In genomic region chr2:200585730-200586643, GRCh38 we compare ENCODE assay signal across 1 cellular context.
TF ChIP-seq lines count a peak whose summit lies in the region.

AOX1 (plus strand) TSS chr2:200586014; CDS start chr2:200586109, 95 bp downstream.

TF ChIP-seq in HepG2, 621 proteins besides CTCF, POLR2A, EP300 and RAD21 (continued from another document and continues in another):
- TF ChIP-seq, protein P1, sequence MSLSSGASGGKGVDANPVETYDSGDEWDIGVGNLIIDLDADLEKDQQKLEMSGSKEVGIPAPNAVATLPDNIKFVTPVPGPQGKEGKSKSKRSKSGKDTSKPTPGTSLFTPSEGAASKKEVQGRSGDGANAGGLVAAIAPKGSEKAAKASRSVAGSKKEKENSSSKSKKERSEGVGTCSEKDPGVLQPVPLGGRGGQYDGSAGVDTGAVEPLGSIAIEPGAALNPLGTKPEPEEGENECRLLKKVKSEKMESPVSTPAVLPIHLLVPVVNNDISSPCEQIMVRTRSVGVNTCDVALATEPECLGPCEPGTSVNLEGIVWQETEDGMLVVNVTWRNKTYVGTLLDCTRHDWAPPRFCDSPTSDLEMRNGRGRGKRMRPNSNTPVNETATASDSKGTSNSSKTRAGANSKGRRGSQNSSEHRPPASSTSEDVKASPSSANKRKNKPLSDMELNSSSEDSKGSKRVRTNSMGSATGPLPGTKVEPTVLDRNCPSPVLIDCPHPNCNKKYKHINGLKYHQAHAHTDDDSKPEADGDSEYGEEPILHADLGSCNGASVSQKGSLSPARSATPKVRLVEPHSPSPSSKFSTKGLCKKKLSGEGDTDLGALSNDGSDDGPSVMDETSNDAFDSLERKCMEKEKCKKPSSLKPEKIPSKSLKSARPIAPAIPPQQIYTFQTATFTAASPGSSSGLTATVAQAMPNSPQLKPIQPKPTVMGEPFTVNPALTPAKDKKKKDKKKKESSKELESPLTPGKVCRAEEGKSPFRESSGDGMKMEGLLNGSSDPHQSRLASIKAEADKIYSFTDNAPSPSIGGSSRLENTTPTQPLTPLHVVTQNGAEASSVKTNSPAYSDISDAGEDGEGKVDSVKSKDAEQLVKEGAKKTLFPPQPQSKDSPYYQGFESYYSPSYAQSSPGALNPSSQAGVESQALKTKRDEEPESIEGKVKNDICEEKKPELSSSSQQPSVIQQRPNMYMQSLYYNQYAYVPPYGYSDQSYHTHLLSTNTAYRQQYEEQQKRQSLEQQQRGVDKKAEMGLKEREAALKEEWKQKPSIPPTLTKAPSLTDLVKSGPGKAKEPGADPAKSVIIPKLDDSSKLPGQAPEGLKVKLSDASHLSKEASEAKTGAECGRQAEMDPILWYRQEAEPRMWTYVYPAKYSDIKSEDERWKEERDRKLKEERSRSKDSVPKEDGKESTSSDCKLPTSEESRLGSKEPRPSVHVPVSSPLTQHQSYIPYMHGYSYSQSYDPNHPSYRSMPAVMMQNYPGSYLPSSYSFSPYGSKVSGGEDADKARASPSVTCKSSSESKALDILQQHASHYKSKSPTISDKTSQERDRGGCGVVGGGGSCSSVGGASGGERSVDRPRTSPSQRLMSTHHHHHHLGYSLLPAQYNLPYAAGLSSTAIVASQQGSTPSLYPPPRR (CRISPR knock-in tag; IDR thresholded peaks at IDR 0.05; ENCODE audit: borderline replicate concordance): peak; percentile 59; the same call in 1 of the 2 replicates
- TF ChIP-seq MEIS2 (CRISPR knock-in tag; IDR thresholded peaks at IDR 0.05) (0 out of 2 replicates have a peak, but pooled peaks have one; percentile 49), ZNF570 (CRISPR knock-in tag; IDR thresholded peaks at IDR 0.05; ENCODE audit: borderline replicate concordance) (peak; percentile 35; the same call in 1 of the 2 replicates), JUNB (CRISPR knock-in tag; IDR thresholded peaks at IDR 0.05; ENCODE audit: borderline replicate concordance) (no peak), ZNF766 (CRISPR knock-in tag; IDR thresholded peaks at IDR 0.05; ENCODE audit: borderline replicate concordance) (peak; percentile 56; the same call in 1 of the 2 replicates), ZNF605 (CRISPR knock-in tag; IDR thresholded peaks at IDR 0.05) (peak; percentile 69), KAT7 (CRISPR knock-in tag; IDR thresholded peaks at IDR 0.05; ENCODE audit: borderline replicate concordance) (no peak; the same call in 1 of the 2 replicates), ZNF530 (CRISPR knock-in tag; IDR thresholded peaks at IDR 0.05; ENCODE audit: low read depth) (no peak), AHR (CRISPR knock-in tag; IDR thresholded peaks at IDR 0.05) (peak; percentile 70; the same call in 1 of the 2 replicates), CCDC6 (CRISPR knock-in tag; IDR thresholded peaks at IDR 0.05) (no peak; the same call in 1 of the 2 replicates), SMAD3 (CRISPR knock-in tag; IDR thresholded peaks at IDR 0.05) (no peak; the same call in 1 of the 2 replicates), NR2F2 (IDR thresholded peaks at IDR 0.05; ENCODE audit: borderline replicate concordance, low read depth) (no peak), ZNF777 (CRISPR knock-in tag; IDR thresholded peaks at IDR 0.05) (peak; percentile 90), GPN1 (CRISPR knock-in tag; IDR thresholded peaks at IDR 0.05; ENCODE audit: borderline replicate concordance) (no peak), POGZ (CRISPR knock-in tag; IDR thresholded peaks at IDR 0.05) (peak; percentile 91), ZNF564 (CRISPR knock-in tag; IDR thresholded peaks at IDR 0.05) (no peak), ZNF567 (CRISPR knock-in tag; IDR thresholded peaks at IDR 0.05; ENCODE audit: borderline replicate concordance) (peak; percentile 25; the same call in 1 of the 2 replicates), ZUFSP (CRISPR knock-in tag; IDR thresholded peaks at IDR 0.05; ENCODE audit: borderline replicate concordance) (no peak), ZNF34 (CRISPR knock-in tag; IDR thresholded peaks at IDR 0.05; ENCODE audit: borderline replicate concordance) (no peak), YEATS4 (CRISPR knock-in tag; IDR thresholded peaks at IDR 0.05; ENCODE audit: borderline replicate concordance) (peak; percentile 89; the same call in 1 of the 2 replicates), TBL1XR1 (IDR thresholded peaks at IDR 0.05; ENCODE audit: borderline replicate concordance, low read length, partially characterized antibody) (no peak), ZNF460 (CRISPR knock-in tag; IDR thresholded peaks at IDR 0.05; ENCODE audit: borderline replicate concordance) (no peak), HMG20A (CRISPR knock-in tag; IDR thresholded peaks at IDR 0.05; ENCODE audit: borderline replicate concordance) (no peak), HOXD1 (CRISPR knock-in tag; IDR thresholded peaks at IDR 0.05) (no peak; the same call in 1 of the 2 replicates), ZBTB7A (CRISPR knock-in tag; IDR thresholded peaks at IDR 0.05) (peak; percentile 58; the same call in 1 of the 2 replicates), RORA (CRISPR knock-in tag; IDR thresholded peaks at IDR 0.05) (no peak), STAG1 (CRISPR knock-in tag; IDR thresholded peaks at IDR 0.05) (peak; percentile 59), ONECUT2 (CRISPR knock-in tag; IDR thresholded peaks at IDR 0.05) (no peak), E2F1 (CRISPR knock-in tag; IDR thresholded peaks at IDR 0.05) (0 out of 2 replicates have a peak, but pooled peaks have one; percentile 40), AGO1 (IDR thresholded peaks at IDR 0.05; ENCODE audit: low read depth, low read length, poor library complexity, severe bottlenecking) (peak; percentile 54), KLF15 (CRISPR knock-in tag; IDR thresholded peaks at IDR 0.05; ENCODE audit: borderline replicate concordance) (no peak; the same call in 1 of the 2 replicates), U2AF2 (IDR thresholded peaks at IDR 0.05; ENCODE audit: low read depth, low read length) (no peak), KLF16 (CRISPR knock-in tag; IDR thresholded peaks at IDR 0.05) (peak; percentile 44 to 57; a peak in 1 of 4 replicates), NFATC3 (CRISPR knock-in tag; IDR thresholded peaks at IDR 0.05) (no peak), SMARCE1 (IDR thresholded peaks at IDR 0.05; ENCODE audit: borderline replicate concordance) (no peak), THAP9 (CRISPR knock-in tag; IDR thresholded peaks at IDR 0.05; ENCODE audit: borderline replicate concordance) (peak; percentile 60; the same call in 1 of the 2 replicates)
- TF ChIP-seq, protein P2, sequence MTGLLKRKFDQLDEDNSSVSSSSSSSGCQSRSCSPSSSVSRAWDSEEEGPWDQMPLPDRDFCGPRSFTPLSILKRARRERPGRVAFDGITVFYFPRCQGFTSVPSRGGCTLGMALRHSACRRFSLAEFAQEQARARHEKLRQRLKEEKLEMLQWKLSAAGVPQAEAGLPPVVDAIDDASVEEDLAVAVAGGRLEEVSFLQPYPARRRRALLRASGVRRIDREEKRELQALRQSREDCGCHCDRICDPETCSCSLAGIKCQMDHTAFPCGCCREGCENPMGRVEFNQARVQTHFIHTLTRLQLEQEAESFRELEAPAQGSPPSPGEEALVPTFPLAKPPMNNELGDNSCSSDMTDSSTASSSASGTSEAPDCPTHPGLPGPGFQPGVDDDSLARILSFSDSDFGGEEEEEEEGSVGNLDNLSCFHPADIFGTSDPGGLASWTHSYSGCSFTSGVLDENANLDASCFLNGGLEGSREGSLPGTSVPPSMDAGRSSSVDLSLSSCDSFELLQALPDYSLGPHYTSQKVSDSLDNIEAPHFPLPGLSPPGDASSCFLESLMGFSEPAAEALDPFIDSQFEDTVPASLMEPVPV (CRISPR knock-in tag; IDR thresholded peaks at IDR 0.05): 0 out of 2 replicates have a peak, but pooled peaks have one; percentile 40
- TF ChIP-seq, protein P3, sequence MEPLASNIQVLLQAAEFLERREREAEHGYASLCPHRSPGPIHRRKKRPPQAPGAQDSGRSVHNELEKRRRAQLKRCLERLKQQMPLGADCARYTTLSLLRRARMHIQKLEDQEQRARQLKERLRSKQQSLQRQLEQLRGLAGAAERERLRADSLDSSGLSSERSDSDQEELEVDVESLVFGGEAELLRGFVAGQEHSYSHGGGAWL (CRISPR knock-in tag; IDR thresholded peaks at IDR 0.05): peak; percentile 84
- TF ChIP-seq, protein P4, sequence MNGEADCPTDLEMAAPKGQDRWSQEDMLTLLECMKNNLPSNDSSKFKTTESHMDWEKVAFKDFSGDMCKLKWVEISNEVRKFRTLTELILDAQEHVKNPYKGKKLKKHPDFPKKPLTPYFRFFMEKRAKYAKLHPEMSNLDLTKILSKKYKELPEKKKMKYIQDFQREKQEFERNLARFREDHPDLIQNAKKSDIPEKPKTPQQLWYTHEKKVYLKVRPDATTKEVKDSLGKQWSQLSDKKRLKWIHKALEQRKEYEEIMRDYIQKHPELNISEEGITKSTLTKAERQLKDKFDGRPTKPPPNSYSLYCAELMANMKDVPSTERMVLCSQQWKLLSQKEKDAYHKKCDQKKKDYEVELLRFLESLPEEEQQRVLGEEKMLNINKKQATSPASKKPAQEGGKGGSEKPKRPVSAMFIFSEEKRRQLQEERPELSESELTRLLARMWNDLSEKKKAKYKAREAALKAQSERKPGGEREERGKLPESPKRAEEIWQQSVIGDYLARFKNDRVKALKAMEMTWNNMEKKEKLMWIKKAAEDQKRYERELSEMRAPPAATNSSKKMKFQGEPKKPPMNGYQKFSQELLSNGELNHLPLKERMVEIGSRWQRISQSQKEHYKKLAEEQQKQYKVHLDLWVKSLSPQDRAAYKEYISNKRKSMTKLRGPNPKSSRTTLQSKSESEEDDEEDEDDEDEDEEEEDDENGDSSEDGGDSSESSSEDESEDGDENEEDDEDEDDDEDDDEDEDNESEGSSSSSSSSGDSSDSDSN (CRISPR knock-in tag; IDR thresholded peaks at IDR 0.05): peak; percentile 96
- TF ChIP-seq, protein P5, sequence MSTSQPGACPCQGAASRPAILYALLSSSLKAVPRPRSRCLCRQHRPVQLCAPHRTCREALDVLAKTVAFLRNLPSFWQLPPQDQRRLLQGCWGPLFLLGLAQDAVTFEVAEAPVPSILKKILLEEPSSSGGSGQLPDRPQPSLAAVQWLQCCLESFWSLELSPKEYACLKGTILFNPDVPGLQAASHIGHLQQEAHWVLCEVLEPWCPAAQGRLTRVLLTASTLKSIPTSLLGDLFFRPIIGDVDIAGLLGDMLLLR (CRISPR knock-in tag; IDR thresholded peaks at IDR 0.05): peak; percentile 19
- TF ChIP-seq, protein P6, sequence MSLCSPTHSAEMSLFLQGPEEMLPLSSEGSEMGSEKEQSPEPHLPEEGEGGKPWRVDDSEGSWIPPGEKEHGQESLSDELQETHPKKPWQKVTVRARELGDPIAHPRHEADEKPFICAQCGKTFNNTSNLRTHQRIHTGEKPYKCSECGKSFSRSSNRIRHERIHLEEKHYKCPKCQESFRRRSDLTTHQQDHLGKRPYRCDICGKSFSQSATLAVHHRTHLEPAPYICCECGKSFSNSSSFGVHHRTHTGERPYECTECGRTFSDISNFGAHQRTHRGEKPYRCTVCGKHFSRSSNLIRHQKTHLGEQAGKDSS (CRISPR knock-in tag; IDR thresholded peaks at IDR 0.05; ENCODE audit: borderline replicate concordance, low read depth): peak; percentile 53; the same call in 1 of the 2 replicates
- TF ChIP-seq, protein P7, sequence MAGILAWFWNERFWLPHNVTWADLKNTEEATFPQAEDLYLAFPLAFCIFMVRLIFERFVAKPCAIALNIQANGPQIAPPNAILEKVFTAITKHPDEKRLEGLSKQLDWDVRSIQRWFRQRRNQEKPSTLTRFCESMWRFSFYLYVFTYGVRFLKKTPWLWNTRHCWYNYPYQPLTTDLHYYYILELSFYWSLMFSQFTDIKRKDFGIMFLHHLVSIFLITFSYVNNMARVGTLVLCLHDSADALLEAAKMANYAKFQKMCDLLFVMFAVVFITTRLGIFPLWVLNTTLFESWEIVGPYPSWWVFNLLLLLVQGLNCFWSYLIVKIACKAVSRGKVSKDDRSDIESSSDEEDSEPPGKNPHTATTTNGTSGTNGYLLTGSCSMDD (CRISPR knock-in tag; IDR thresholded peaks at IDR 0.05): no peak
